8 cellular contexts compared by ENCODE assay signal in genomic region chr6:126657556-126658129, GRCh38.
A peak's percentile ranks its signal among the peaks of the same experiment; 100 is the strongest.
DNase-seq lines count a peak whose midpoint lies in the region; ATAC-seq and TF ChIP-seq lines count a peak whose summit lies in the region.

No MANE protein-coding gene starts in this region.

- intact Hi-C loops in posterior vena cava (cut with DNase I) (no loop called here), tibial artery (cut with DNase I; ENCODE audit: low total_unique reads) (no loop called here)

- TF ChIP-seq CTCF in AG10803 (conservative IDR thresholded peaks at IDR 0.05; ENCODE audit: low read length) (peak; percentile 68), HEK293 (tag by site-specific recombination; IDR thresholded peaks at IDR 0.05) (peak; percentile 39; the same call in 1 of the 2 replicates), hepatocyte (IDR thresholded peaks at IDR 0.05; ENCODE audit: poor library complexity) (peak; percentile 52), tibial artery (IDR thresholded peaks at IDR 0.05) (no peak)

- no peaks in the 10 kb centered on the region for H3K36me3 ChIP-seq in HEK293 (ENCODE audit: control insufficient read depth in 2 of 2, insufficient read depth in 1 of 2, low read length in 2 of 2)
- no peaks in the 10 kb centered on the region for H3K36me3 ChIP-seq in hepatocyte (replicated peaks; ENCODE audit: insufficient read depth, low read depth)
- no peaks in the 10 kb centered on the region for H3K36me3 ChIP-seq in tibial artery

- H2AFZ ChIP-seq in hepatocyte = no peak overlapping the region

- no peak overlapping the region for H3K4me3 ChIP-seq in AG10803 (ENCODE audit: low read length)
- no peak overlapping the region for H3K4me3 ChIP-seq in HEK293 (ENCODE audit: low read depth, low read length)
- H3K4me3 ChIP-seq in hepatocyte = no peak overlapping the region
- H3K4me3 ChIP-seq in tibial artery = no peak overlapping the region

- H3K4me1 Mint-ChIP-seq in T-helper 17 cell = no peaks in the 10 kb centered on the region

- no peaks in the 10 kb centered on the region for H4K20me1 ChIP-seq in hepatocyte (ENCODE audit: insufficient read depth, poor library complexity, severe bottlenecking)

- WGBS in hepatocyte (ENCODE audit: low lambda C conversion rate, missing lambda C conversion rate) = 58% methylated on average over 3 of the region's 3 CpGs

- no peak overlapping the region for H3K27ac Mint-ChIP-seq in T-helper 17 cell

- no peak overlapping the region for H3K4me2 ChIP-seq in hepatocyte

- POLR2A ChIA-PET in HEK293 (lab: Yijun Ruan, JAX) = no interaction called here

- no peaks in the 10 kb centered on the region for H3K36me3 Mint-ChIP-seq in T-helper 17 cell (ENCODE audit: low read depth)

- H3K4me1 ChIP-seq in HEK293 (ENCODE audit: control insufficient read depth, insufficient read depth, low read length) (no peaks in the 10 kb centered on the region), hepatocyte (ENCODE audit: insufficient read depth) (no peaks in the 10 kb centered on the region), tibial artery (peaks cover 0 to 27% (median 0%) of the 10 kb centered on the region in 4 donors)

- CTCF ChIA-PET in HEK293 (lab: Yijun Ruan, JAX) = interaction anchor here (0.5 to 2.2 kb wide), 28 partner anchors 8 to 654 kb away, joined by 3 to 20 read pairs (median 3); no protein-coding TSS in a partner anchor

- H3K4me3 Mint-ChIP-seq in T-helper 17 cell = no peak overlapping the region

- no peaks in the 10 kb centered on the region for H3K9me2 ChIP-seq in hepatocyte (replicated peaks; ENCODE audit: insufficient read depth)

- H3K27ac ChIP-seq in HEK293 (ENCODE audit: extremely low read depth, low read depth, low read length) = no peak overlapping the region
- no peak overlapping the region for H3K27ac ChIP-seq in hepatocyte
- H3K27ac ChIP-seq in tibial artery = no peak overlapping the region

- no peak for ATAC-seq in T-helper 17 cell

- no peaks in the 10 kb centered on the region for H3K79me2 ChIP-seq in hepatocyte

- DNase-seq in AG10803 (ENCODE audit: low read depth) = peak; percentile 47
- DNase-seq in SK-N-DZ (ENCODE audit: low spot score) = peak; percentile 21
- DNase-seq in hepatocyte (ENCODE audit: low spot score) = peak; percentile 39
- DNase-seq in T-helper 17 cell = no peak
- DNase-seq in posterior vena cava (ENCODE audit: low spot score) = no peak
- no peak for DNase-seq in activated CD8-positive, alpha-beta memory T cell treated with anti-CD3 and anti-CD28 coated beads, Interleukin-2, amount 50 U/mL, for 48 hours
- no peak for DNase-seq in tibial artery

- H3K27me3 ChIP-seq in hepatocyte (no peaks in the 10 kb centered on the region), tibial artery (no peaks in the 10 kb centered on the region)

- H3K9me3 ChIP-seq in HEK293 (ENCODE audit: control insufficient read depth, insufficient read depth, low read depth, low read length) = no peaks in the 10 kb centered on the region; the same call in 1 of the 2 replicates
- no peaks in the 10 kb centered on the region for H3K9me3 ChIP-seq in hepatocyte (ENCODE audit: low read depth)
- H3K9me3 ChIP-seq in T-helper 17 cell (ENCODE audit: control insufficient read depth, low read length, poor library complexity, severe bottlenecking) = no peaks in the 10 kb centered on the region
- H3K9me3 ChIP-seq in tibial artery = no peaks in the 10 kb centered on the region

- H3K27me3 Mint-ChIP-seq in T-helper 17 cell = no peaks in the 10 kb centered on the region

TF ChIP-seq in HEK293, 187 proteins besides CTCF, POLR2A, EP300 and RAD21:
- TF ChIP-seq PRDM1 (tag by site-specific recombination; IDR thresholded peaks at IDR 0.05) (peak; percentile 71), ZNF654 (tag by site-specific recombination; IDR thresholded peaks at IDR 0.05; ENCODE audit: low read depth) (peak; percentile 70), PRDM4 (tag by site-specific recombination; IDR thresholded peaks at IDR 0.05) (no peak), ZNF571 (tag by site-specific recombination; IDR thresholded peaks at IDR 0.05) (no peak), ZSCAN30 (tag by site-specific recombination; IDR thresholded peaks at IDR 0.05) (0 out of 2 replicates have a peak, but pooled peaks have one; percentile 8)
TF ChIP-seq in HEK293: peak in this region for 3.

Comparison
In these comparisons a context has a peak if more than half of its experiments do, and no peak if none do; other contexts are left out.
1. DNase-seq: peak in AG10803 (single experiment), SK-N-DZ (single experiment) and hepatocyte (single experiment); none in T-helper 17 cell (0 of 3), posterior vena cava (single experiment), activated CD8-positive, alpha-beta memory T cell treated with anti-CD3 and anti-CD28 coated beads, Interleukin-2, amount 50 U/mL, for 48 hours (single experiment) and tibial artery (0 of 2).
2. CTCF ChIP-seq: peak in AG10803 (single experiment), HEK293 (single experiment) and hepatocyte (single experiment); none in tibial artery (0 of 2).